8 cellular contexts compared by ENCODE assay signal in genomic region chr10:101012525-101013364, GRCh38. TPM values are rescaled to one million over a fixed set of nuclear protein-coding genes. Genes with fewer than 3 reads are reported as not detected.
DNase-seq lines count a peak whose midpoint lies in the region; ATAC-seq, FAIRE-seq and TF ChIP-seq lines count a peak whose summit lies in the region.

No MANE protein-coding gene starts in this region.

- no peaks in the 10 kb centered on the region for H3K9me3 ChIP-seq in RWPE2 (ENCODE audit: severe bottlenecking)
- no peaks in the 10 kb centered on the region for H3K9me3 ChIP-seq in parathyroid adenoma (ENCODE audit: control insufficient read depth, low read length)
- no peaks in the 10 kb centered on the region for H3K9me3 ChIP-seq in transverse colon

- FAIRE-seq in frontal cortex (lab: Jason Lieb, UNC), result no peak

- peak; percentile 91 for DNase-seq in DMS53 (lab: John Stamatoyannopoulos, UW)
- peak; percentile 97 for DNase-seq in LHCN-M2 (ENCODE audit: low read depth)
- DNase-seq in RWPE2 (ENCODE audit: low spot score), result no peak
- DNase-seq in activated effector memory CD4-positive, alpha-beta T cell treated with anti-CD3 and anti-CD28 coated beads, Interleukin-2, amount 50 U/mL, for 16 hours, result peak; percentile 92
- peak; percentile 84 to 91 for DNase-seq in frontal cortex (ENCODE audit: low spot score in 2 of 2)
- peak; percentile 92 for DNase-seq in transverse colon

- in situ Hi-C loops in transverse colon (cut with MboI; ENCODE audit: low pct_ligation_motif_present in 1 of 4, low pct_unique_long_range_greater_than_20kb in 1 of 4, low sequenced_read_pairs in 3 of 4), result no loop called here

- no peaks in the 10 kb centered on the region for H3K36me3 ChIP-seq in RWPE2 (ENCODE audit: low read depth)
- H3K36me3 ChIP-seq in parathyroid adenoma (ENCODE audit: control insufficient read depth, insufficient read depth, low read length), result no peaks in the 10 kb centered on the region
- H3K36me3 ChIP-seq in transverse colon, result no peaks in the 10 kb centered on the region

- 0 to 14% methylated on average over 1 to 13 of the region's 14 CpGs for WGBS in transverse colon (ENCODE audit: low coverage in 1 of 2), 2 donors

- H3K27me3 ChIP-seq in RWPE2 (ENCODE audit: insufficient read depth, poor library complexity, severe bottlenecking), result no peaks in the 10 kb centered on the region
- no peaks in the 10 kb centered on the region for H3K27me3 ChIP-seq in parathyroid adenoma (ENCODE audit: control insufficient read depth, insufficient read depth, low read length)
- H3K27me3 ChIP-seq in transverse colon, result peaks cover 16% of the 10 kb centered on the region

- TF ChIP-seq POLR2A in transverse colon (IDR thresholded peaks at IDR 0.05), result no peak

- H3K4me2 ChIP-seq in parathyroid adenoma (ENCODE audit: low read length), result no peak overlapping the region

- H2AFZ ChIP-seq in parathyroid adenoma, result no peak overlapping the region

- H3K4me1 ChIP-seq in RWPE2 (ENCODE audit: insufficient read depth, poor library complexity, severe bottlenecking) (peaks cover 4% of the 10 kb centered on the region), parathyroid adenoma (peaks cover 13% of the 10 kb centered on the region), transverse colon (peaks cover 0 to 29% (median 17%) of the 10 kb centered on the region in 4 donors)

- peak; percentile 96 for TF ChIP-seq CTCF in RWPE2 (IDR thresholded peaks at IDR 0.05; ENCODE audit: poor library complexity, severe bottlenecking)
- TF ChIP-seq CTCF in parathyroid adenoma (IDR thresholded peaks at IDR 0.05), result peak; percentile 87
- TF ChIP-seq CTCF in transverse colon (IDR thresholded peaks at IDR 0.05), result peak; percentile 80 to 97 (median 84)

- H3K9ac ChIP-seq in parathyroid adenoma, result no peak overlapping the region

- ATAC-seq in GM21576 (IDR thresholded peaks at IDR 0.05; ENCODE audit: unreplicated experiment) (peak; percentile 82), RWPE2 (ENCODE audit: low read depth) (peak; percentile 80)

- TF ChIP-seq EP300 in transverse colon (IDR thresholded peaks at IDR 0.05; ENCODE audit: low read depth), result no peak

- no peak overlapping the region for H3K4me3 ChIP-seq in RWPE2 (ENCODE audit: severe bottlenecking)
- no peak overlapping the region for H3K4me3 ChIP-seq in parathyroid adenoma (ENCODE audit: low read depth, low read length)
- H3K4me3 ChIP-seq in transverse colon, result no peak overlapping the region

- intact Hi-C loops in transverse colon (cut with DNase I; ENCODE audit: low total_unique reads), result loop anchor here (10.0 kb wide), 1 partner anchor 48 kb away; the partner anchor contains the start of gene SEMA4G

- H3K27ac ChIP-seq in RWPE2 (ENCODE audit: poor library complexity, severe bottlenecking) (no peak overlapping the region), parathyroid adenoma (peak overlapping the region; percentile 50), transverse colon (peak overlapping the region in 3 of 4 donors; percentile 32 to 54 (median 33))

- H3K79me2 ChIP-seq in parathyroid adenoma, result no peaks in the 10 kb centered on the region

RNA-seq across cellular contexts. Expression of gene LZTS2, which starts 13.1 kb away (rescaled TPM):
- total RNA-seq in LHCN-M2 (2014; rRNA removed) (161 and 176 TPM in 2 replicates), frontal cortex (15.5 TPM), transverse colon (10 to 100 TPM; 41.8 to 86.8 (median 56.6) TPM)
- 81.1 TPM for polyA plus RNA-seq in LHCN-M2 (2012)

RNA-seq across cellular contexts. Expression of gene PDZD7, which starts 18.2 kb away (rescaled TPM):
- 1.2 and 1.4 TPM in 2 replicates for total RNA-seq in LHCN-M2 (2014; rRNA removed)
- 2.5 TPM for polyA plus RNA-seq in LHCN-M2 (2012)
- 10.2 TPM for total RNA-seq in frontal cortex
- total RNA-seq in transverse colon, result 1 to 10 TPM in 1 of 4 donors, under 1 TPM in 2, not detected in 1; 0.27 to 2.0 (median 0.64) TPM

RNA-seq across cellular contexts. Expression of gene SFXN3, which starts 18.3 kb away (rescaled TPM):
- 91.6 and 101 TPM in 2 replicates for total RNA-seq in LHCN-M2 (2014; rRNA removed)
- polyA plus RNA-seq in LHCN-M2 (2012), result 65.4 TPM
- total RNA-seq in frontal cortex, result 45.7 TPM
- 100 to 1,000 TPM in 1 of 4 donors, 10 to 100 TPM in 3; 47.8 to 442 (median 53.1) TPM for total RNA-seq in transverse colon

RNA-seq across cellular contexts. Expression of gene TWNK, which starts 25.4 kb away (rescaled TPM):
- 7.2 and 9.1 TPM in 2 replicates for total RNA-seq in LHCN-M2 (2014; rRNA removed)
- 5.1 TPM for polyA plus RNA-seq in LHCN-M2 (2012)
- total RNA-seq in frontal cortex, result 6.5 TPM
- 10 to 100 TPM in 1 of 4 donors, 1 to 10 TPM in 3; 1.1 to 12.7 (median 3.3) TPM for total RNA-seq in transverse colon

RNA-seq across cellular contexts. Expression of gene MRPL43, which starts 25.4 kb away (rescaled TPM):
- total RNA-seq in LHCN-M2 (2014; rRNA removed) (83.7 and 99.8 TPM in 2 replicates), frontal cortex (35.5 TPM), transverse colon (100 to 1,000 TPM in 1 of 4 donors, 10 to 100 TPM in 3; 32.5 to 104 (median 77.1) TPM)
- polyA plus RNA-seq in LHCN-M2 (2012), result 136 TPM
